ENCODE assay signal across 20 cellular contexts in genomic region chr11:56214537-56214936, GRCh38. TPM values are rescaled to one million over a fixed set of nuclear protein-coding genes. Genes with fewer than 3 reads are reported as not detected.
"Had no signal": no experiment of that assay in that cellular context is flagged by ENCODE, and none has a peak within 500 bp of the region (broad histone marks: within the 10 kb centered on the region; RNA-seq: fewer than 3 reads in every experiment).

No MANE protein-coding gene starts in this region.

- H3K36me3 ChIP-seq: neural progenitor cell, neutrophil, ovary, pancreas, prostate gland, right atrium auricular region, right lobe of liver, sigmoid colon, spleen had no signal

- ATAC-seq: naive thymus-derived CD4-positive, alpha-beta T cell; naive thymus-derived CD8-positive, alpha-beta T cell; natural killer cell; natural killer cell treated with Interleukin-12 subunit alpha and Interleukin-12 subunit beta and Interleukin-15 and Interleukin-18, amount 100 ng/mL, for 72 hours; pancreas; psoas muscle; right cardiac atrium; right lobe of liver; sciatic nerve had no signal

- H3K4me2 ChIP-seq: neural progenitor cell, smooth muscle cell had no signal

- H3K27ac ChIP-seq: neural progenitor cell, neutrophil, ovary, pancreas, parathyroid adenoma, prostate gland, psoas muscle, right atrium auricular region, right lobe of liver, sigmoid colon, skin epidermis, spleen had no signal

- H3K9me3 ChIP-seq: ovary, pancreas, prostate gland, psoas muscle, right lobe of liver had no signal

- H3K27me3 ChIP-seq: neural progenitor cell, neutrophil, ovary, pancreas, right atrium auricular region, right lobe of liver, sigmoid colon, spleen had no signal

- H3K4me3 ChIP-seq: neural progenitor cell, ovary, pancreas, prostate gland, psoas muscle, right atrium auricular region, right lobe of liver, sigmoid colon, skin epidermis, smooth muscle cell, spleen had no signal

- H2AFZ ChIP-seq: neural progenitor cell, parathyroid adenoma had no signal

- H3K79me2 ChIP-seq: parathyroid adenoma had no signal

- H3K9ac ChIP-seq: neural progenitor cell, parathyroid adenoma had no signal

RNA-seq across cellular contexts. Expression of gene OR5T2, which starts 19.5 kb away (rescaled TPM):
- polyA plus RNA-seq: naive thymus-derived CD4-positive, alpha-beta T cell; naive thymus-derived CD8-positive, alpha-beta T cell; ovary; pancreas; psoas muscle; right cardiac atrium; sigmoid colon; small intestine; smooth muscle cell; spleen had no signal

RNA-seq across cellular contexts. Expression of gene OR5T3, which starts 37.5 kb away (rescaled TPM):
- polyA plus RNA-seq: naive thymus-derived CD4-positive, alpha-beta T cell; naive thymus-derived CD8-positive, alpha-beta T cell; ovary; pancreas; psoas muscle; right cardiac atrium; sigmoid colon; small intestine; smooth muscle cell; spleen had no signal

RNA-seq across cellular contexts. Expression of gene OR5J2, which starts 38.1 kb away (rescaled TPM):
- polyA plus RNA-seq: naive thymus-derived CD4-positive, alpha-beta T cell; naive thymus-derived CD8-positive, alpha-beta T cell; ovary; pancreas; psoas muscle; right cardiac atrium; sigmoid colon; small intestine; smooth muscle cell; spleen had no signal

RNA-seq across cellular contexts. Expression of gene OR8K5, which starts 54.4 kb away (rescaled TPM):
- polyA plus RNA-seq: naive thymus-derived CD4-positive, alpha-beta T cell; naive thymus-derived CD8-positive, alpha-beta T cell; ovary; pancreas; psoas muscle; right cardiac atrium; sigmoid colon; small intestine; smooth muscle cell; spleen had no signal

RNA-seq across cellular contexts. Expression of gene OR5T1, which starts 59.4 kb away (rescaled TPM):
- polyA plus RNA-seq: naive thymus-derived CD4-positive, alpha-beta T cell; naive thymus-derived CD8-positive, alpha-beta T cell; ovary; pancreas; psoas muscle; right cardiac atrium; sigmoid colon; small intestine; smooth muscle cell; spleen had no signal
